In the genomic region with DNA sequence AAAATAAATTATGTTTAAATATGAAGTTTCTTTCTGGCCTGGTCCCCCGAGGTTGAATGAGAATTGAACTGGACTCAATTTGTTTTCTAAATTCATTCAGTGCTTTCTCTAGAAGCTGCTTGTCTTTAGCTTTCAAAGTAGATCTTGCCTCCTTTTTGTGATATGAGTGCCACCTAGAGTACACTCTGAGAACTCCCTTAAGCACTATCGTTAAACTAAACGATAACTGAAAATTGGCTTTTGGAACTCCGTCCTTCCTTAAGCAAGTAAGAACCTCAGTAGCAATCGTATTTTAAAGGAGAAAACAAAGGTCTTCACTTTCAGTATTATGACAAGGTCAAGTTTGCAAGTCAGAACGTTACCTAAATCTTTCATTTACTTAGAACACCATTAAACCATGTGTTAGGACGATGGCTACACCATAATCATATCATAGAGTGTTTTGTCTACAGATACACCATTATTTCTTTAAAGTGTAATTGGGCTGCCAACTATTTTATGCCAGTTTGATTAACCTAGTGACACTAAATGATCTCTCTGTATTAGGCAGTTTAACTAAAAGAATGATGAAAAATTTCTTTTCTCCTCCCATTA, we compare ENCODE assay signal across 8 cellular contexts.
DNase-seq lines count a peak whose midpoint lies in the region; ATAC-seq and TF ChIP-seq lines count a peak whose summit lies in the region.

No MANE protein-coding gene starts in this region.

- DNase-seq in DMS53 (lab: John Stamatoyannopoulos, UW) (peak; percentile 74), HT1080 (ENCODE audit: low read depth) (peak; percentile 60), NCI-H82 treated with DMSO at 0.1 percent for 48 hours (lab: John Stamatoyannopoulos, UW; ENCODE audit: unreplicated experiment) (peak; percentile 10), MCF 10A (ENCODE audit: unreplicated experiment) (peak; percentile 69), kidney tubule cell (ENCODE audit: low spot score) (peak; percentile 68), upper lobe of right lung (no peak), hepatic stellate cell (ENCODE audit: low spot score) (no peak)

- POLR2A ChIA-PET in MCF 10A (lab: Yijun Ruan, JAX): interaction anchor here (0.6 to 2.4 kb wide), 6 partner anchors 18 to 289 kb away, joined by 3 to 8 read pairs (median 4); no protein-coding TSS in a partner anchor

- H3K36me3 ChIP-seq in upper lobe of right lung: no peaks in the 10 kb centered on the region

- CTCF ChIA-PET in MCF 10A (lab: Yijun Ruan, JAX): interaction anchor here (0.6 to 6.7 kb wide), 30 partner anchors 10 to 1703 kb away, joined by 3 to 110 read pairs (median 5); no protein-coding TSS in a partner anchor

- no peaks in the 10 kb centered on the region for H3K4me1 Mint-ChIP-seq in MCF 10A (ENCODE audit: insufficient read depth, unreplicated experiment)

- H3K27me3 Mint-ChIP-seq in MCF 10A (ENCODE audit: insufficient read depth, unreplicated experiment): peaks cover 35% of the 10 kb centered on the region

- BruUV-seq in MCF 10A (replicated peaks; lab: Mats Ljungman, UMichigan): no TSS peak

- ATAC-seq in GM19397 (IDR thresholded peaks at IDR 0.05; ENCODE audit: unreplicated experiment) (peak; percentile 74), upper lobe of right lung (peak; percentile 80)

- intact Hi-C loops in MCF 10A (cut with micrococcal nuclease): loop anchor here (1.0 to 5.0 kb wide), 3 partner anchors 202 to 860 kb away; no protein-coding TSS in a partner anchor
- intact Hi-C loops in upper lobe of right lung (cut with DNase I): no loop called here

- H3K36me3 Mint-ChIP-seq in MCF 10A (ENCODE audit: insufficient read depth, unreplicated experiment): no peaks in the 10 kb centered on the region

- TF ChIP-seq CTCF in MCF 10A (IDR thresholded peaks at IDR 0.05; ENCODE audit: unreplicated experiment) (peak; percentile 69), upper lobe of right lung (IDR thresholded peaks at IDR 0.05) (peak; percentile 76)

- no peaks in the 10 kb centered on the region for H3K4me1 ChIP-seq in upper lobe of right lung

- H3K27me3 ChIP-seq in upper lobe of right lung: peaks cover 21% of the 10 kb centered on the region

- H3K9me3 ChIP-seq in upper lobe of right lung: no peaks in the 10 kb centered on the region

- H3K9me3 Mint-ChIP-seq in MCF 10A (ENCODE audit: unreplicated experiment): no peaks in the 10 kb centered on the region

- no peak overlapping the region for H3K4me3 ChIP-seq in upper lobe of right lung

- H3K27ac Mint-ChIP-seq in MCF 10A (ENCODE audit: low read depth, unreplicated experiment): no peak overlapping the region

- no peak overlapping the region for H3K27ac ChIP-seq in upper lobe of right lung

- H3K4me3 Mint-ChIP-seq in MCF 10A (ENCODE audit: unreplicated experiment): no peak overlapping the region

Comparison
In these comparisons a context has a peak if more than half of its experiments do, and no peak if none do; other contexts are left out.
1. DNase-seq: peak in DMS53 (single experiment), HT1080 (single experiment), NCI-H82 treated with DMSO at 0.1 percent for 48 hours (single experiment), MCF 10A (single experiment) and kidney tubule cell (single experiment); none in upper lobe of right lung (single experiment) and hepatic stellate cell (single experiment).